In genomic region chr19:41869374-41869955, GRCh38 we compare ENCODE assay signal across 9 cellular contexts. TPM values are rescaled to one million over a fixed set of nuclear protein-coding genes. Genes with fewer than 3 reads are reported as not detected.
A peak's percentile ranks its signal among the peaks of the same experiment; 100 is the strongest.
DNase-seq lines count a peak whose midpoint lies in the region; ATAC-seq and TF ChIP-seq lines count a peak whose summit lies in the region.
"Had no signal": no experiment of that assay in that cellular context is flagged by ENCODE, and none has a peak within 500 bp of the region (broad histone marks: within the 10 kb centered on the region; RNA-seq: fewer than 3 reads in every experiment).

No MANE protein-coding gene starts in this region.

- H3K9me3 ChIP-seq in cardiac muscle cell (ENCODE audit: low read depth) (no peaks in the 10 kb centered on the region), heart left ventricle (no peaks in the 10 kb centered on the region), thymus (ENCODE audit: control insufficient read depth) (no peaks in the 10 kb centered on the region)

- peak overlapping the region; percentile 98 for H3K27ac Mint-ChIP-seq in activated T-helper 17 cell treated with anti-CD3 and anti-CD28 coated beads, Interleukin-2, amount 50 U/mL, for 72 hours

- H3K27ac ChIP-seq in cardiac muscle cell (peak overlapping the region; percentile 48), heart left ventricle (peak overlapping the region in 1 of 12 donors; percentile 86), thymus (ENCODE audit: low read depth) (peak overlapping the region; percentile 36)

- WGBS in heart left ventricle, 4 donors = 82 to 88% (median 84%) methylated on average over 12 to 13 of the region's 13 CpGs
- 89% methylated on average over 13 of the region's 13 CpGs for WGBS in thymus

- H3K4me3 Mint-ChIP-seq in activated T-helper 17 cell treated with anti-CD3 and anti-CD28 coated beads, Interleukin-2, amount 50 U/mL, for 72 hours = peak overlapping the region; percentile 84

- peaks cover 89% of the 10 kb centered on the region for H3K36me3 Mint-ChIP-seq in activated T-helper 17 cell treated with anti-CD3 and anti-CD28 coated beads, Interleukin-2, amount 50 U/mL, for 72 hours (ENCODE audit: low read depth)

- peaks cover 41% of the 10 kb centered on the region for H3K4me1 Mint-ChIP-seq in activated T-helper 17 cell treated with anti-CD3 and anti-CD28 coated beads, Interleukin-2, amount 50 U/mL, for 72 hours

- H3K36me3 ChIP-seq in cardiac muscle cell (peaks cover 41% of the 10 kb centered on the region), heart left ventricle (peaks cover 0 to 78% (median 65%) of the 10 kb centered on the region in 9 donors), thymus (ENCODE audit: control insufficient read depth, insufficient read depth) (peaks cover 55% of the 10 kb centered on the region)

- H3K4me1 ChIP-seq in cardiac muscle cell (ENCODE audit: low read depth) (no peaks in the 10 kb centered on the region), heart left ventricle (peaks cover 0 to 97% (median 22%) of the 10 kb centered on the region in 12 donors), thymus (ENCODE audit: control insufficient read depth, insufficient read depth, low read length) (peaks cover 17% of the 10 kb centered on the region)

- TF ChIP-seq POLR2A in heart left ventricle (IDR thresholded peaks at IDR 0.05) = no peak

- no peak for TF ChIP-seq CTCF in cardiac muscle cell (IDR thresholded peaks at IDR 0.05; ENCODE audit: low read depth, low read length)
- TF ChIP-seq CTCF in heart left ventricle (IDR thresholded peaks at IDR 0.05) = no peak

- DNase-seq in cardiac muscle cell (ENCODE audit: low read depth in 1 of 2, low spot score in 1 of 2) = no peak
- no peak for DNase-seq in heart left ventricle
- no peak for DNase-seq in HT-29 (ENCODE audit: low spot score)
- DNase-seq: NCI-H446 had no signal

- H3K9me3 Mint-ChIP-seq in activated T-helper 17 cell treated with anti-CD3 and anti-CD28 coated beads, Interleukin-2, amount 50 U/mL, for 72 hours = no peaks in the 10 kb centered on the region

- H3K27me3 Mint-ChIP-seq in activated T-helper 17 cell treated with anti-CD3 and anti-CD28 coated beads, Interleukin-2, amount 50 U/mL, for 72 hours = no peaks in the 10 kb centered on the region

- H3K27me3 ChIP-seq in cardiac muscle cell (no peaks in the 10 kb centered on the region), heart left ventricle (no peaks in the 10 kb centered on the region), thymus (ENCODE audit: control insufficient read depth, insufficient read depth) (no peaks in the 10 kb centered on the region)

- H3K4me3 ChIP-seq in cardiac muscle cell (no peak overlapping the region), heart left ventricle (no peak overlapping the region), thymus (ENCODE audit: low read length) (no peak overlapping the region)

- intact Hi-C loops in heart left ventricle (cut with DNase I) = loop anchor here in 1 of 10 donors (10.0 kb wide), 1 partner anchor 345 kb away; the partner anchor contains the start of gene DEDD2

- ATAC-seq in heart left ventricle (no peak), GM21619 (IDR thresholded peaks at IDR 0.05; ENCODE audit: unreplicated experiment) (no peak)
- ATAC-seq in activated T-helper 17 cell treated with anti-CD3 and anti-CD28 coated beads, Interleukin-2, amount 50 U/mL, for 72 hours (replicated peaks) = no peak

RNA-seq across cellular contexts. Expression of gene CD79A, which starts 7.6 kb away (rescaled TPM):
- 0.11 TPM in 1 of 2 replicates, not detected in the other for total RNA-seq in cardiac muscle cell
- 0.22 and 0.24 TPM in 2 replicates for polyA plus RNA-seq in cardiac muscle cell
- under 1 TPM in 3 of 9 donors, not detected in 6; 0.37 to 0.88 (median 0.45) TPM for total RNA-seq in heart left ventricle
- under 1 TPM in 1 of 2 donors, not detected in 1; 0.51 TPM for polyA plus RNA-seq in heart left ventricle
- under 1 TPM; 0.22 to 0.98 TPM for total RNA-seq in activated T-helper 17 cell treated with anti-CD3 and anti-CD28 coated beads, Interleukin-2, amount 50 U/mL, for 72 hours
- polyA plus RNA-seq in thymus = 74.4 TPM
- 0.81 and 1.4 TPM in 2 replicates for total RNA-seq in HT-29 (2014; rRNA removed; shearing (Covaris generic))
- total RNA-seq: Daoy had no signal

RNA-seq across cellular contexts. Expression of gene RPS19, which starts 9.4 kb away (rescaled TPM):
- total RNA-seq in cardiac muscle cell = 1,651 and 2,830 TPM in 2 replicates
- 1,323 and 1,693 TPM in 2 replicates for polyA plus RNA-seq in cardiac muscle cell
- total RNA-seq in heart left ventricle = 1,000 to 10,000 TPM in 1 of 9 donors, 100 to 1,000 TPM in 8; 161 to 1,072 (median 585) TPM
- 1,000 to 10,000 TPM in 1 of 2 donors, 100 to 1,000 TPM in 1; 840 to 1,676 TPM for polyA plus RNA-seq in heart left ventricle
- 1,000 to 10,000 TPM; 3,531 to 4,049 TPM for total RNA-seq in activated T-helper 17 cell treated with anti-CD3 and anti-CD28 coated beads, Interleukin-2, amount 50 U/mL, for 72 hours
- polyA plus RNA-seq in thymus = 3,799 TPM
- total RNA-seq in HT-29 (2014; rRNA removed; shearing (Covaris generic)) = 4,362 and 4,557 TPM in 2 replicates

RNA-seq across cellular contexts. Expression of gene ARHGEF1, which starts 13.5 kb away (rescaled TPM):
- total RNA-seq in cardiac muscle cell (19.2 and 49.9 TPM in 2 replicates), heart left ventricle (10 to 100 TPM; 22.8 to 89.2 (median 27.2) TPM)
- polyA plus RNA-seq in cardiac muscle cell (40.1 and 68.1 TPM in 2 replicates), heart left ventricle (10 to 100 TPM; 32.1 to 44.1 TPM), thymus (630 TPM)
- 100 to 1,000 TPM; 255 to 337 TPM for total RNA-seq in activated T-helper 17 cell treated with anti-CD3 and anti-CD28 coated beads, Interleukin-2, amount 50 U/mL, for 72 hours
- 189 and 199 TPM in 2 replicates for total RNA-seq in HT-29 (2014; rRNA removed; shearing (Covaris generic))

RNA-seq across cellular contexts. Expression of gene DMRTC2, which starts 24.6 kb away (rescaled TPM):
- total RNA-seq in cardiac muscle cell = not detected in 2 replicates
- polyA plus RNA-seq in cardiac muscle cell = not detected in 2 replicates
- not detected for total RNA-seq in heart left ventricle
- polyA plus RNA-seq in heart left ventricle = not detected
- not detected for total RNA-seq in activated T-helper 17 cell treated with anti-CD3 and anti-CD28 coated beads, Interleukin-2, amount 50 U/mL, for 72 hours
- 0.07 TPM for polyA plus RNA-seq in thymus
- not detected in 2 replicates for total RNA-seq in HT-29 (2014; rRNA removed; shearing (Covaris generic))
- total RNA-seq: Daoy, renal cortical epithelial cell had no signal

RNA-seq across cellular contexts. Expression of gene LYPD4, which starts 25.0 kb away (rescaled TPM):
- total RNA-seq in cardiac muscle cell = not detected in 2 replicates
- not detected in 2 replicates for polyA plus RNA-seq in cardiac muscle cell
- total RNA-seq in heart left ventricle = not detected
- polyA plus RNA-seq in heart left ventricle = not detected
- not detected for total RNA-seq in activated T-helper 17 cell treated with anti-CD3 and anti-CD28 coated beads, Interleukin-2, amount 50 U/mL, for 72 hours
- polyA plus RNA-seq in thymus = 0.09 TPM
- total RNA-seq in HT-29 (2014; rRNA removed; shearing (Covaris generic)) = not detected in 2 replicates
- total RNA-seq: Daoy, renal cortical epithelial cell had no signal
